In genomic region chr13:32019612-32020233, GRCh38 we compare ENCODE assay signal across 8 cellular contexts. TPM values are rescaled to one million over a fixed set of nuclear protein-coding genes. Genes with fewer than 3 reads are reported as not detected.
DNase-seq lines count a peak whose midpoint lies in the region; ATAC-seq, FAIRE-seq and TF ChIP-seq lines count a peak whose summit lies in the region.

No MANE protein-coding gene starts in this region.

- peak; percentile 85 to 89 for TF ChIP-seq RAD21 in H1 (IDR thresholded peaks at IDR 0.05 in 1 of 2, conservative IDR thresholded peaks at IDR 0.05 in 1 of 2; ENCODE audit: low read depth in 2 of 2, low read length in 2 of 2)

- TF ChIP-seq CTCF in RWPE2 (IDR thresholded peaks at IDR 0.05; ENCODE audit: poor library complexity, severe bottlenecking) = peak; percentile 60
- TF ChIP-seq CTCF in H1 (IDR thresholded peaks at IDR 0.05; ENCODE audit: control extremely low read depth in 1 of 3, insufficient read depth in 1 of 3, low read depth in 1 of 3, low read length in 3 of 3) = peak; percentile 63 to 82 (median 73)

- no peak overlapping the region for H2AK5ac ChIP-seq in H1 (ENCODE audit: low read depth, low read length)

- H3K23ac ChIP-seq in H1 (ENCODE audit: insufficient read length) = no peak overlapping the region

- TF ChIP-seq POLR2A in H1 (IDR thresholded peaks at IDR 0.05; ENCODE audit: control extremely low read depth in 1 of 2, low read depth in 2 of 2, low read length in 2 of 2) = no peak

- no peaks in the 10 kb centered on the region for H3K79me2 ChIP-seq in H1 (ENCODE audit: control insufficient read depth in 1 of 2, insufficient read depth in 2 of 2, low read length in 2 of 2)

- peak overlapping the region; percentile 33 for H3K27ac Mint-ChIP-seq in memory B cell

- DNase-seq in DMS114 treated with DMSO at 0.1 percent for 48 hours (lab: John Stamatoyannopoulos, UW; ENCODE audit: unreplicated experiment) (peak; percentile 19), HTR-8/SVneo (ENCODE audit: insufficient read length, low spot score) (peak; percentile 46), RWPE2 (ENCODE audit: low spot score) (no peak), H1 (ENCODE audit: low read depth in 1 of 2, low spot score in 2 of 2) (no peak), memory B cell (ENCODE audit: low spot score in 2 of 2) (peak in 1 of 2 donors; percentile 10)

- no peaks in the 10 kb centered on the region for H4K20me1 ChIP-seq in H1 (replicated peaks in 1 of 2; ENCODE audit: control insufficient read depth in 1 of 2, insufficient read depth in 2 of 2, low read length in 2 of 2)

- H3K4me3 ChIP-seq in RWPE2 (ENCODE audit: severe bottlenecking) (no peak overlapping the region), H1 (ENCODE audit: extremely low read depth in 1 of 4, insufficient read depth in 2 of 4, low read depth in 3 of 4, low read length in 4 of 4) (no peak overlapping the region)

- H3K4me2 ChIP-seq in H1 (ENCODE audit: insufficient read depth in 1 of 2, low read depth in 2 of 2, low read length in 2 of 2) = no peak overlapping the region

- H3K9ac ChIP-seq in H1 (replicated peaks in 1 of 4; ENCODE audit: extremely low read depth in 1 of 4, low read depth in 3 of 4, low read length in 3 of 4) = no peak overlapping the region

- no peak overlapping the region for H2BK5ac ChIP-seq in H1 (ENCODE audit: low read depth, low read length)

- H3K79me1 ChIP-seq in H1 (ENCODE audit: low read depth, low read length) = no peaks in the 10 kb centered on the region

- no peaks in the 10 kb centered on the region for H3K4me1 Mint-ChIP-seq in memory B cell

- H3K27me3 Mint-ChIP-seq in memory B cell = peaks cover 2% of the 10 kb centered on the region

- H3K9me3 Mint-ChIP-seq in memory B cell = no peaks in the 10 kb centered on the region

- H2BK20ac ChIP-seq in H1 (ENCODE audit: low read length) = no peak overlapping the region

- H2AFZ ChIP-seq in H1 (ENCODE audit: low read length) = no peak overlapping the region

- H4K5ac ChIP-seq in H1 (ENCODE audit: insufficient read length, low read depth, low read length) = no peak overlapping the region

- no peak overlapping the region for H3K4ac ChIP-seq in H1 (replicated peaks; ENCODE audit: insufficient read length, low read depth, low read length)

- H4K8ac ChIP-seq in H1 (ENCODE audit: extremely low read depth, insufficient read depth, low read length) = no peak overlapping the region

- H3K27ac ChIP-seq in RWPE2 (ENCODE audit: poor library complexity, severe bottlenecking) = no peak overlapping the region
- H3K27ac ChIP-seq in H1 (ENCODE audit: low read depth, low read length) = no peak overlapping the region

- no peak overlapping the region for H3K4me3 Mint-ChIP-seq in memory B cell

- FAIRE-seq in HTR-8/SVneo (lab: Jason Lieb, UNC) (no peak), H1 (lab: Jason Lieb, UNC) (peak; percentile 94)

- 47% methylated on average over 6 of the region's 6 CpGs; no CpG with 5 or more reads in 1 of the 2 experiments for WGBS in H1 (ENCODE audit: extremely low coverage in 1 of 2, insufficient coverage in 1 of 2, insufficient read length in 1 of 2, insufficient replicate concordance in 2 of 2, low coverage in 1 of 2, low lambda C conversion rate in 2 of 2, missing lambda C conversion rate in 1 of 2), 2 experiments

- no peak overlapping the region for H3K18ac ChIP-seq in H1 (ENCODE audit: extremely low read depth, low read length)

- H4K91ac ChIP-seq in H1 (replicated peaks; ENCODE audit: insufficient read length, low read length) = no peak overlapping the region

- H3K27me3 ChIP-seq in RWPE2 (ENCODE audit: insufficient read depth, poor library complexity, severe bottlenecking) (no peaks in the 10 kb centered on the region), H1 (replicated peaks in 1 of 4; ENCODE audit: control insufficient read depth in 3 of 4, extremely low read depth in 1 of 4, insufficient read depth in 3 of 4, low read length in 3 of 4) (no peaks in the 10 kb centered on the region)

- H2BK12ac ChIP-seq in H1 (ENCODE audit: low read depth, low read length) = no peak overlapping the region

- TF ChIP-seq EP300 in H1 (IDR thresholded peaks at IDR 0.05; ENCODE audit: borderline replicate concordance in 1 of 2, low read depth in 2 of 2, low read length in 2 of 2) = no peak

- no peak overlapping the region for H3K56ac ChIP-seq in H1 (replicated peaks; ENCODE audit: insufficient read length, low read depth, low read length)

- H3K23me2 ChIP-seq in H1 (ENCODE audit: low read depth, low read length) = no peaks in the 10 kb centered on the region; the same call in 1 of the 2 replicates

- no peak overlapping the region for H2BK120ac ChIP-seq in H1 (replicated peaks; ENCODE audit: low read depth, low read length)

- H3K36me3 ChIP-seq in RWPE2 (ENCODE audit: low read depth) (no peaks in the 10 kb centered on the region), H1 (ENCODE audit: control insufficient read depth in 2 of 4, insufficient read depth in 4 of 4, low read length in 3 of 4) (no peaks in the 10 kb centered on the region)

- H2BK15ac ChIP-seq in H1 (ENCODE audit: low read length) = no peak overlapping the region

- H3K4me1 ChIP-seq in RWPE2 (ENCODE audit: insufficient read depth, poor library complexity, severe bottlenecking) = no peaks in the 10 kb centered on the region
- peaks cover 0 to 7% (median 2%) of the 10 kb centered on the region in 4 experiments; a peak in 2 of 7 replicates for H3K4me1 ChIP-seq in H1 (replicated peaks in 1 of 4; ENCODE audit: control insufficient read depth in 3 of 4, insufficient read depth in 4 of 4, low read length in 3 of 4)

- H3K14ac ChIP-seq in H1 (ENCODE audit: insufficient read length) = no peak overlapping the region

- no peaks in the 10 kb centered on the region for H3K36me3 Mint-ChIP-seq in memory B cell

- peak; percentile 71 for ATAC-seq in GM18873 (IDR thresholded peaks at IDR 0.05; ENCODE audit: low FRiP score, unreplicated experiment)
- ATAC-seq in RWPE2 (ENCODE audit: low read depth) = peak; percentile 44; the same call in 1 of the 3 replicates
- ATAC-seq in memory B cell (ENCODE audit: low read depth) = peak; percentile 82
- no peak for ATAC-seq in HG03460 (IDR thresholded peaks at IDR 0.05; ENCODE audit: unreplicated experiment)
- no peak for ATAC-seq in HG02970 (IDR thresholded peaks at IDR 0.05; ENCODE audit: low FRiP score, unreplicated experiment)

- CTCF ChIA-PET in H1 (lab: Charles Lee; ENCODE audit: partially characterized antibody) = interaction anchor here (0.5 to 1.7 kb wide), 9 partner anchors 9 to 183 kb away, joined by 3 to 7 read pairs (median 4); no protein-coding TSS in a partner anchor

- POLR2A ChIA-PET in H1 (lab: Charles Lee; ENCODE audit: partially characterized antibody) = no interaction called here

- H3K9me3 ChIP-seq in RWPE2 (ENCODE audit: severe bottlenecking) (no peaks in the 10 kb centered on the region), H1 (ENCODE audit: insufficient read depth in 2 of 2, low read depth in 1 of 2, low read length in 1 of 2) (no peaks in the 10 kb centered on the region)

TF ChIP-seq in H1, 55 proteins besides CTCF, POLR2A, EP300 and RAD21:
- no peak for TF ChIP-seq SRF (IDR thresholded peaks at IDR 0.05; ENCODE audit: low read depth, low read length)
- TF ChIP-seq BCL11A (IDR thresholded peaks at IDR 0.05; ENCODE audit: low read depth in 2 of 2, low read length in 2 of 2) = no peak
- no peak for TF ChIP-seq KDM5A (IDR thresholded peaks at IDR 0.05; ENCODE audit: low read length)
- TF ChIP-seq RNF2 (IDR thresholded peaks at IDR 0.05; ENCODE audit: borderline replicate concordance, low read depth, low read length, missing control alignments, poor library complexity, severe bottlenecking) = no peak
- TF ChIP-seq NANOG (IDR thresholded peaks at IDR 0.05; ENCODE audit: insufficient read depth, low read depth, low read length, poor library complexity, severe bottlenecking) = no peak
- no peak for TF ChIP-seq SP2 (IDR thresholded peaks at IDR 0.05; ENCODE audit: low read length)

RNA-seq across cellular contexts. Expression of gene FRY, which starts 11.9 kb away (rescaled TPM):
- total RNA-seq in H1 (2021; fragmentation: NEBNext Ultra II Directional; extraction: Animal tissue kit (Norgen Biotek cat#: 25700)) = 7.9 and 9.2 TPM in 2 replicates
- 4.0 and 4.3 TPM in 2 replicates for polyA plus RNA-seq in H1 (2011; rRNA removed)
- polyA plus RNA-seq in H1 (2011; cell fraction: cytosol; rRNA removed) = 5.9 TPM
- 10.7 TPM for polyA plus RNA-seq in H1 (2011; cell fraction: nucleus; rRNA removed)
- 7.1 to 10.1 TPM (median 7.9 TPM) in 4 replicates for polyA plus RNA-seq in H1 (2012, experiment 1 of 2)
- 0.20 TPM for polyA plus RNA-seq in H1 (2012, experiment 2 of 2)
- polyA plus RNA-seq in H1 (2013, experiment 1 of 2) = 1.7 TPM
- 1.7 TPM for polyA plus RNA-seq in H1 (2013, experiment 2 of 2)
- polyA minus RNA-seq in H1 (2011; rRNA and poly(A)+ RNA removed) = 14.0 and 18.8 TPM in 2 replicates
- 10.7 TPM for polyA minus RNA-seq in H1 (2011; cell fraction: cytosol; rRNA and poly(A)+ RNA removed)
- 29.4 TPM for polyA minus RNA-seq in H1 (2011; cell fraction: nucleus; rRNA and poly(A)+ RNA removed)

Comparison
In these comparisons a context has a peak if more than half of its experiments do, and no peak if none do; other contexts are left out.
1. DNase-seq: peak in DMS114 treated with DMSO at 0.1 percent for 48 hours (single experiment) and HTR-8/SVneo (single experiment); none in RWPE2 (single experiment) and H1 (0 of 2).
2. ATAC-seq: peak in GM18873 (single experiment), RWPE2 (single experiment) and memory B cell (single experiment); none in HG03460 (single experiment) and HG02970 (single experiment).